In genomic region chr11:59112494-59112893, GRCh38 we compare ENCODE assay signal across 22 cellular contexts. TPM values are rescaled to one million over a fixed set of nuclear protein-coding genes. Genes with fewer than 3 reads are reported as not detected.
DNase-seq lines count a peak whose midpoint lies in the region; ATAC-seq, FAIRE-seq and TF ChIP-seq lines count a peak whose summit lies in the region.
"Had no signal": no experiment of that assay in that cellular context is flagged by ENCODE, and none has a peak within 500 bp of the region (broad histone marks: within the 10 kb centered on the region; RNA-seq: fewer than 3 reads in every experiment).

No MANE protein-coding gene starts in this region.

- H3K9me2 ChIP-seq in OCI-LY1 (ENCODE audit: low read depth, low read length), result no peaks in the 10 kb centered on the region

- TF ChIP-seq CTCF in A549 (IDR thresholded peaks at IDR 0.05) (no peak), OCI-LY1 (IDR thresholded peaks at IDR 0.05; ENCODE audit: low read length) (no peak), fibroblast of lung (conservative IDR thresholded peaks at IDR 0.05 in 1 of 2, IDR thresholded peaks at IDR 0.05 in 1 of 2; ENCODE audit: low read depth in 1 of 2, low read length in 2 of 2) (no peak), Peyer's patch (IDR thresholded peaks at IDR 0.05) (no peak)

- H3K4me3 ChIP-seq in A549 (no peak overlapping the region), OCI-LY1 (ENCODE audit: low read depth, low read length, poor library complexity, severe bottlenecking) (peak overlapping the region; percentile 23), fibroblast of lung (replicated peaks in 1 of 4; ENCODE audit: control extremely low read depth in 1 of 4, insufficient read depth in 1 of 4, low read depth in 3 of 4, low read length in 4 of 4) (no peak overlapping the region), Peyer's patch (no peak overlapping the region)
- H3K4me3 ChIP-seq: BLaER1 treated with 17β-estradiol and CSF1 and Interleukin-3, amounts not matched to agents 10 nM and 100 nM; GM23338; K562; PC-9; SJCRH30 had no signal

- no peak for ATAC-seq in A549
- ATAC-seq in HG02571 (IDR thresholded peaks at IDR 0.05; ENCODE audit: unreplicated experiment), result no peak
- ATAC-seq: CD8-positive, alpha-beta T cell; GM23338; HCT116; K562 had no signal

- POLR2A ChIA-PET in A549 (lab: Yijun Ruan, JAX), result no interaction called here

- no peaks in the 10 kb centered on the region for H3F3A ChIP-seq in OCI-LY1 (ENCODE audit: insufficient read depth, low read length)

- H4K20me1 ChIP-seq in OCI-LY1 (ENCODE audit: insufficient read depth, low read length) (no peaks in the 10 kb centered on the region), fibroblast of lung (ENCODE audit: control insufficient read depth, extremely low read depth, insufficient read depth, low read length) (no peaks in the 10 kb centered on the region)
- H4K20me1 ChIP-seq: BLaER1 treated with 17β-estradiol and CSF1 and Interleukin-3, amounts not matched to agents 10 nM and 100 nM had no signal

- H3K79me2 ChIP-seq in OCI-LY1 (ENCODE audit: insufficient read depth, low read length) (peaks cover 46% of the 10 kb centered on the region), fibroblast of lung (ENCODE audit: control insufficient read depth, insufficient read depth, low read length) (peaks cover 3% of the 10 kb centered on the region)

- no peak for TF ChIP-seq EP300 in A549 (IDR thresholded peaks at IDR 0.05)

- H3K9ac ChIP-seq in OCI-LY1 (ENCODE audit: low read length) (no peak overlapping the region), fibroblast of lung (ENCODE audit: insufficient read depth, low read length) (no peak overlapping the region)
- H3K9ac ChIP-seq: BLaER1 treated with 17β-estradiol and CSF1 and Interleukin-3, amounts not matched to agents 10 nM and 100 nM had no signal

- H3K36me3 ChIP-seq in OCI-LY1 (ENCODE audit: insufficient read depth, low read length), result peaks cover 97% of the 10 kb centered on the region
- no peaks in the 10 kb centered on the region for H3K36me3 ChIP-seq in fibroblast of lung (ENCODE audit: control insufficient read depth, insufficient read depth, low read length)
- no peaks in the 10 kb centered on the region for H3K36me3 ChIP-seq in Peyer's patch

- no peak overlapping the region for H2AFZ ChIP-seq in OCI-LY1 (ENCODE audit: low read length)
- no peak overlapping the region for H2AFZ ChIP-seq in fibroblast of lung (ENCODE audit: low read length)
- H2AFZ ChIP-seq: GM23338, PC-9 had no signal

- TF ChIP-seq POLR2A in A549 (IDR thresholded peaks at IDR 0.05; ENCODE audit: low read length) (no peak), Peyer's patch (IDR thresholded peaks at IDR 0.05) (no peak)

- no peaks in the 10 kb centered on the region for H3K9me3 ChIP-seq in A549
- peaks cover under 1% of the 10 kb centered on the region; the same call in 1 of the 2 replicates for H3K9me3 ChIP-seq in OCI-LY1 (ENCODE audit: low read length)
- H3K9me3 ChIP-seq in fibroblast of lung (ENCODE audit: control insufficient read depth, insufficient read depth, low read depth, low read length), result no peaks in the 10 kb centered on the region
- H3K9me3 ChIP-seq in Peyer's patch, result peaks cover 0 to 6% (median 2%) of the 10 kb centered on the region in 4 donors
- H3K9me3 ChIP-seq: SJCRH30 had no signal

- H3K4me1 ChIP-seq in A549, result peaks cover 9% of the 10 kb centered on the region
- peaks cover 45% of the 10 kb centered on the region for H3K4me1 ChIP-seq in OCI-LY1 (ENCODE audit: insufficient read depth, low read length, severe bottlenecking)
- peaks cover 3% of the 10 kb centered on the region for H3K4me1 ChIP-seq in fibroblast of lung (ENCODE audit: control insufficient read depth, extremely low read depth, insufficient read depth, low read length)
- H3K4me1 ChIP-seq in Peyer's patch, result peaks cover 0 to 3% (median 1%) of the 10 kb centered on the region in 4 donors

- TF ChIP-seq RAD21 in A549 (conservative IDR thresholded peaks at IDR 0.05 in 1 of 2, IDR thresholded peaks at IDR 0.05 in 1 of 2), result no peak

- no peak for DNase-seq in A549 (ENCODE audit: low read depth in 1 of 2, low spot score in 1 of 2)
- no peak for DNase-seq in GM19239 (ENCODE audit: insufficient read length, low spot score)
- DNase-seq in fibroblast of lung (ENCODE audit: low read depth in 2 of 2), result peak; percentile 3 to 11
- no peak for DNase-seq in Peyer's patch
- no peak for DNase-seq in activated CD4-positive, alpha-beta T cell treated with anti-CD3 and anti-CD28 coated beads, Interleukin-2, amount 50 U/mL, for 4 hours
- no peak for DNase-seq in NCI-H748 (lab: John Stamatoyannopoulos, UW; ENCODE audit: unreplicated experiment)
- DNase-seq: Calu3; CD8-positive, alpha-beta T cell; NCI-H1105 treated with DMSO at 0.1 percent for 48 hours; NCI-H187 treated with DMSO at 0.1 percent for 48 hours; NCI-H226; NCI-H524; PC-9; SJCRH30; SW 1271 had no signal

- H3K27me3 ChIP-seq in OCI-LY1 (ENCODE audit: insufficient read depth, low read length) (no peaks in the 10 kb centered on the region), fibroblast of lung (ENCODE audit: control insufficient read depth, insufficient read depth, low read length) (no peaks in the 10 kb centered on the region), Peyer's patch (no peaks in the 10 kb centered on the region)
- H3K27me3 ChIP-seq: BLaER1 treated with 17β-estradiol and CSF1 and Interleukin-3, amounts not matched to agents 10 nM and 100 nM; SJCRH30 had no signal

- CTCF ChIA-PET in A549 (lab: Yijun Ruan, JAX), result no interaction called here

- H3K4me2 ChIP-seq in A549 (no peak overlapping the region), OCI-LY1 (ENCODE audit: low read length) (no peak overlapping the region), fibroblast of lung (ENCODE audit: extremely low read depth, insufficient read depth, low read length) (peak overlapping the region; percentile 33)
- H3K4me2 ChIP-seq: BLaER1 treated with 17β-estradiol and CSF1 and Interleukin-3, amounts not matched to agents 10 nM and 100 nM; GM23338; PC-9 had no signal

- no peak overlapping the region for H3K27ac ChIP-seq in A549
- no peak overlapping the region for H3K27ac ChIP-seq in OCI-LY1 (ENCODE audit: low read depth, low read length, poor library complexity, severe bottlenecking)
- H3K27ac ChIP-seq in fibroblast of lung (ENCODE audit: insufficient read depth, low read length), result no peak overlapping the region
- no peak overlapping the region for H3K27ac ChIP-seq in Peyer's patch
- H3K27ac ChIP-seq: BLaER1 treated with 17β-estradiol and CSF1 and Interleukin-3, amounts not matched to agents 10 nM and 100 nM; PC-9; SJCRH30 had no signal

- FAIRE-seq in A549 (lab: Jason Lieb, UNC) (peak; percentile 72), GM19239 (lab: Jason Lieb, UNC) (peak; percentile 66)
- FAIRE-seq: A204.1, K562 had no signal

- WGBS in A549 (ENCODE audit: missing lambda C conversion rate), result 67% methylated on average over 2 of the region's 2 CpGs

TF ChIP-seq in A549, 52 proteins besides CTCF, POLR2A, EP300 and RAD21 (continues in another document):
- TF ChIP-seq ZNF302 (CRISPR knock-in tag; IDR thresholded peaks at IDR 0.05) (no peak), GATA3 (IDR thresholded peaks at IDR 0.05; ENCODE audit: borderline replicate concordance) (no peak), RCOR1 (IDR thresholded peaks at IDR 0.05; ENCODE audit: low read depth, low read length) (no peak), EHMT2 (IDR thresholded peaks at IDR 0.05; ENCODE audit: low read depth) (no peak)

RNA-seq across cellular contexts. Expression of gene FAM111B, which starts 5.5 kb away (rescaled TPM):
- polyA plus RNA-seq in A549 (2011; rRNA removed) (6.0 and 6.9 TPM in 2 replicates), A549 (2017; fragmentation: RNase III; extraction: RNeasy Plus Mini Kit Qiagen cat#74134 plus additional on column Dnase treatment) (11.0 to 12.6 TPM (median 11.6 TPM) in 3 replicates), fibroblast of lung (6.2 and 14.8 TPM in 2 replicates)
- polyA plus RNA-seq in A549 (2012; cell fraction: cytosol; rRNA removed), result 1.8 and 2.3 TPM in 2 replicates
- 1.1 and 1.4 TPM in 2 replicates for polyA plus RNA-seq in A549 (2012; cell fraction: nucleus; rRNA removed)
- 2.6 and 3.9 TPM in 2 replicates for polyA minus RNA-seq in A549 (2011; rRNA and poly(A)+ RNA removed)
- total RNA-seq in fibroblast of lung (0.26 and 0.33 TPM in 2 replicates), Peyer's patch (1 to 10 TPM; 1.8 to 6.0 (median 4.7) TPM)
- 4.5 and 11.6 TPM in 2 replicates for polyA plus RNA-seq in fibroblast of lung (2012)
- polyA minus RNA-seq in fibroblast of lung (ENCODE audit: low replicate concordance), result 0.47 and 3.9 TPM in 2 replicates

RNA-seq across cellular contexts. Expression of gene GLYATL1B, which starts 26.4 kb away (rescaled TPM):
- not detected in 2 replicates for polyA plus RNA-seq in A549 (2011; rRNA removed)
- polyA plus RNA-seq in A549 (2012; cell fraction: cytosol; rRNA removed), result not detected in 2 replicates
- polyA plus RNA-seq in A549 (2012; cell fraction: nucleus; rRNA removed), result not detected in 2 replicates
- polyA plus RNA-seq in A549 (2017; fragmentation: RNase III; extraction: RNeasy Plus Mini Kit Qiagen cat#74134 plus additional on column Dnase treatment), result not detected in 3 replicates
- not detected in 2 replicates for polyA minus RNA-seq in A549 (2011; rRNA and poly(A)+ RNA removed)
- not detected in 2 replicates for total RNA-seq in fibroblast of lung
- not detected in 2 replicates for polyA plus RNA-seq in fibroblast of lung
- polyA plus RNA-seq in fibroblast of lung (2012), result not detected in 2 replicates
- polyA minus RNA-seq in fibroblast of lung (ENCODE audit: low replicate concordance), result not detected in 2 replicates
- total RNA-seq in Peyer's patch, result not detected
- total RNA-seq: Calu3; CD8-positive, alpha-beta T cell; K562; PC-9 had no signal
- polyA plus RNA-seq: K562 had no signal

RNA-seq across cellular contexts. Expression of gene FAM111A, which starts 30.2 kb away (rescaled TPM):
- polyA plus RNA-seq in A549 (2011; rRNA removed) (21.8 TPM in 2 replicates), A549 (2017; fragmentation: RNase III; extraction: RNeasy Plus Mini Kit Qiagen cat#74134 plus additional on column Dnase treatment) (13.4 to 14.2 TPM (median 14.0 TPM) in 3 replicates), fibroblast of lung (27.1 and 44.2 TPM in 2 replicates)
- 3.6 and 3.8 TPM in 2 replicates for polyA plus RNA-seq in A549 (2012; cell fraction: cytosol; rRNA removed)
- polyA plus RNA-seq in A549 (2012; cell fraction: nucleus; rRNA removed), result 4.8 and 9.6 TPM in 2 replicates
- 8.9 and 10.5 TPM in 2 replicates for polyA minus RNA-seq in A549 (2011; rRNA and poly(A)+ RNA removed)
- total RNA-seq in fibroblast of lung (34.7 and 42.3 TPM in 2 replicates), Peyer's patch (10 to 100 TPM; 43.0 to 96.6 (median 68.5) TPM)
- polyA plus RNA-seq in fibroblast of lung (2012), result 13.2 and 22.2 TPM in 2 replicates
- polyA minus RNA-seq in fibroblast of lung (ENCODE audit: low replicate concordance), result 1.3 and 2.8 TPM in 2 replicates

RNA-seq across cellular contexts. Expression of gene DTX4, which starts 59.4 kb away (rescaled TPM):
- polyA plus RNA-seq in A549 (2011; rRNA removed), result 0.97 and 2.2 TPM in 2 replicates
- polyA plus RNA-seq in A549 (2012; cell fraction: cytosol; rRNA removed), result 1.1 and 1.9 TPM in 2 replicates
- 2.3 and 3.0 TPM in 2 replicates for polyA plus RNA-seq in A549 (2012; cell fraction: nucleus; rRNA removed)
- polyA plus RNA-seq in A549 (2017; fragmentation: RNase III; extraction: RNeasy Plus Mini Kit Qiagen cat#74134 plus additional on column Dnase treatment), result 3.0 to 3.3 TPM (median 3.1 TPM) in 3 replicates
- polyA minus RNA-seq in A549 (2011; rRNA and poly(A)+ RNA removed), result 4.6 and 5.8 TPM in 2 replicates
- total RNA-seq in fibroblast of lung, result 3.1 and 4.8 TPM in 2 replicates
- 1.2 and 2.1 TPM in 2 replicates for polyA plus RNA-seq in fibroblast of lung
- 3.8 and 6.7 TPM in 2 replicates for polyA plus RNA-seq in fibroblast of lung (2012)
- 8.7 and 28.5 TPM in 2 replicates for polyA minus RNA-seq in fibroblast of lung (ENCODE audit: low replicate concordance)
- 10 to 100 TPM; 41.3 to 93.8 (median 60.9) TPM for total RNA-seq in Peyer's patch

Comparison
In these comparisons a context has a peak if more than half of its experiments do, and no peak if none do; other contexts are left out.
1. DNase-seq: peak in fibroblast of lung (2 of 2); none in A549 (0 of 2), GM19239 (single experiment), Peyer's patch (0 of 3), activated CD4-positive, alpha-beta T cell treated with anti-CD3 and anti-CD28 coated beads, Interleukin-2, amount 50 U/mL, for 4 hours (0 of 2) and NCI-H748 (single experiment).